ENCODE assay signal across 38 cellular contexts in genomic region chr7:155084021-155084420, GRCh38. TPM values are rescaled to one million over a fixed set of nuclear protein-coding genes. Genes with fewer than 3 reads are reported as not detected.
"Had no signal": no experiment of that assay in that cellular context is flagged by ENCODE, and none has a peak within 500 bp of the region (broad histone marks: within the 10 kb centered on the region; RNA-seq: fewer than 3 reads in every experiment).

No MANE protein-coding gene starts in this region.

- H3K27ac Mint-ChIP-seq: activated CD4-positive, alpha-beta memory T cell treated with anti-CD3 and anti-CD28 coated beads, Interleukin-2, amount 10 ng/mL, durations not matched to agents 7 days and 5 days; activated CD4-positive, alpha-beta T cell treated with anti-CD3 and anti-CD28 coated beads for 36 hours; activated CD4-positive, alpha-beta T cell treated with anti-CD3 and anti-CD28 coated beads, Interleukin-2, amount 10 ng/mL, durations not matched to agents 7 days and 5 days; activated CD8-positive, alpha-beta memory T cell treated with anti-CD3 and anti-CD28 coated beads, Interleukin-2, amount 10 ng/mL, durations not matched to agents 7 days and 5 days; activated CD8-positive, alpha-beta T cell treated with anti-CD3 and anti-CD28 coated beads, Interleukin-2, amount 10 ng/mL, durations not matched to agents 7 days and 5 days; activated naive CD4-positive, alpha-beta T cell treated with anti-CD3 and anti-CD28 coated beads, Interleukin-2, amount 10 ng/mL, durations not matched to agents 7 days and 5 days; activated naive CD4-positive, alpha-beta T cell treated with anti-CD3 and anti-CD28 coated beads, Interleukin-2, amount 50 U/mL, for 24 hours; activated naive CD8-positive, alpha-beta T cell; activated naive CD8-positive, alpha-beta T cell treated with anti-CD3 and anti-CD28 coated beads, Interleukin-2, amount 10 ng/mL, durations not matched to agents 7 days and 5 days; activated naive CD8-positive, alpha-beta T cell treated with anti-CD3 and anti-CD28 coated beads, Interleukin-2, amount 50 U/mL, for 24 hours; activated T-cell treated with anti-CD3 and anti-CD28 coated beads, Interleukin-2, amount 50 U/mL, for 24 hours; activated T-helper 2 cell treated with anti-CD3 and anti-CD28 coated beads, Interferon-gamma antibody, Interleukin-2, Interleukin-4, amounts not matched to agents 10 μg/mL and 5 μg/mL and 100 μg/mL, durations not matched to agents 14 hours and 24 hours and 36 hours; brain; T-helper 1 cell treated with Interleukin-12 subunit alpha and Interleukin-12 subunit beta and Interleukin-4 antibody, amounts not matched to agents 30 μg/mL and 1 μg/mL, for 36 hours; WTC11 had no signal

- H3K27ac ChIP-seq: ascending aorta, cardiac muscle cell, WERI-Rb-1 had no signal

- H3K36me3 ChIP-seq: ascending aorta, cardiac muscle cell, WERI-Rb-1 had no signal

- H3K9me3 Mint-ChIP-seq: activated CD4-positive, alpha-beta memory T cell treated with anti-CD3 and anti-CD28 coated beads, Interleukin-2, amount 10 ng/mL, durations not matched to agents 7 days and 5 days; activated CD4-positive, alpha-beta T cell treated with anti-CD3 and anti-CD28 coated beads, Interleukin-2, amount 10 ng/mL, durations not matched to agents 7 days and 5 days; activated naive CD4-positive, alpha-beta T cell treated with anti-CD3 and anti-CD28 coated beads, Interleukin-2, amount 10 ng/mL, durations not matched to agents 7 days and 5 days; activated naive CD4-positive, alpha-beta T cell treated with anti-CD3 and anti-CD28 coated beads, Interleukin-2, amount 50 U/mL, for 24 hours; activated naive CD8-positive, alpha-beta T cell treated with anti-CD3 and anti-CD28 coated beads, Interleukin-2, amount 10 ng/mL, durations not matched to agents 7 days and 5 days; activated naive CD8-positive, alpha-beta T cell treated with anti-CD3 and anti-CD28 coated beads, Interleukin-2, amount 50 U/mL, for 24 hours; activated T-cell treated with anti-CD3 and anti-CD28 coated beads, Interleukin-2, amount 50 U/mL, for 24 hours; activated T-helper 2 cell treated with anti-CD3 and anti-CD28 coated beads, Interferon-gamma antibody, Interleukin-2, Interleukin-4, amounts not matched to agents 10 μg/mL and 5 μg/mL and 100 μg/mL, durations not matched to agents 14 hours and 24 hours and 36 hours; central memory CD8-positive, alpha-beta T cell had no signal

- H3K4me3 Mint-ChIP-seq: activated CD4-positive, alpha-beta memory T cell treated with anti-CD3 and anti-CD28 coated beads, Interleukin-2, amount 10 ng/mL, durations not matched to agents 7 days and 5 days; activated CD4-positive, alpha-beta T cell treated with anti-CD3 and anti-CD28 coated beads for 36 hours; activated CD4-positive, alpha-beta T cell treated with anti-CD3 and anti-CD28 coated beads, Interleukin-2, amount 10 ng/mL, durations not matched to agents 7 days and 5 days; activated CD8-positive, alpha-beta memory T cell treated with anti-CD3 and anti-CD28 coated beads, Interleukin-2, amount 10 ng/mL, durations not matched to agents 7 days and 5 days; activated CD8-positive, alpha-beta T cell treated with anti-CD3 and anti-CD28 coated beads, Interleukin-2, amount 10 ng/mL, durations not matched to agents 7 days and 5 days; activated naive CD4-positive, alpha-beta T cell treated with anti-CD3 and anti-CD28 coated beads, Interleukin-2, amount 10 ng/mL, durations not matched to agents 7 days and 5 days; activated naive CD4-positive, alpha-beta T cell treated with anti-CD3 and anti-CD28 coated beads, Interleukin-2, amount 50 U/mL, for 24 hours; activated naive CD8-positive, alpha-beta T cell; activated naive CD8-positive, alpha-beta T cell treated with anti-CD3 and anti-CD28 coated beads, Interleukin-2, amount 10 ng/mL, durations not matched to agents 7 days and 5 days; activated naive CD8-positive, alpha-beta T cell treated with anti-CD3 and anti-CD28 coated beads, Interleukin-2, amount 50 U/mL, for 24 hours; activated T-cell treated with anti-CD3 and anti-CD28 coated beads, Interleukin-2, amount 50 U/mL, for 24 hours; brain; central memory CD8-positive, alpha-beta T cell; T-helper 1 cell treated with Interleukin-12 subunit alpha and Interleukin-12 subunit beta and Interleukin-4 antibody, amounts not matched to agents 30 μg/mL and 1 μg/mL, for 36 hours; WTC11 had no signal

- H3K4me1 Mint-ChIP-seq: activated CD4-positive, alpha-beta T cell treated with anti-CD3 and anti-CD28 coated beads for 36 hours; activated naive CD4-positive, alpha-beta T cell treated with anti-CD3 and anti-CD28 coated beads, Interleukin-2, amount 50 U/mL, for 24 hours; activated naive CD8-positive, alpha-beta T cell treated with anti-CD3 and anti-CD28 coated beads, Interleukin-2, amount 50 U/mL, for 24 hours; brain; central memory CD8-positive, alpha-beta T cell had no signal

- DNase-seq: activated CD4-positive, alpha-beta memory T cell treated with anti-CD3 and anti-CD28 coated beads, Interleukin-2, amount 10 ng/mL, durations not matched to agents 7 days and 5 days; activated CD4-positive, alpha-beta T cell treated with anti-CD3 and anti-CD28 coated beads for 1 hour; activated CD4-positive, alpha-beta T cell treated with anti-CD3 and anti-CD28 coated beads for 36 hours; activated CD4-positive, alpha-beta T cell treated with anti-CD3 and anti-CD28 coated beads for 48 hours; activated CD4-positive, alpha-beta T cell treated with anti-CD3 and anti-CD28 coated beads, Interleukin-2, amount 10 ng/mL, durations not matched to agents 7 days and 5 days; activated CD4-positive, alpha-beta T cell treated with anti-CD3 and anti-CD28 coated beads, Interleukin-2, amount 50 U/mL, for 48 hours; activated CD4-positive, CD25-positive, alpha-beta regulatory T cell; activated CD8-positive, alpha-beta memory T cell treated with anti-CD3 and anti-CD28 coated beads for 24 hours; activated CD8-positive, alpha-beta memory T cell treated with anti-CD3 and anti-CD28 coated beads, Interleukin-2, amount 10 ng/mL, durations not matched to agents 7 days and 5 days; activated CD8-positive, alpha-beta memory T cell treated with anti-CD3 and anti-CD28 coated beads, Interleukin-2, amount 50 U/mL, for 48 hours; activated CD8-positive, alpha-beta T cell treated with anti-CD3 and anti-CD28 coated beads, Interleukin-2, amount 10 ng/mL, durations not matched to agents 7 days and 5 days; activated effector memory CD4-positive, alpha-beta T cell treated with Interleukin-2 at 50 U/mL for 16 hours; activated gamma-delta T cell; activated naive CD4-positive, alpha-beta T cell treated with anti-CD3 and anti-CD28 coated beads, Interleukin-2, amount 10 ng/mL, durations not matched to agents 7 days and 5 days; activated naive CD4-positive, alpha-beta T cell treated with Interleukin-2 at 50 U/mL for 16 hours; activated naive CD8-positive, alpha-beta T cell treated with anti-CD3 and anti-CD28 coated beads, Interleukin-2, amount 10 ng/mL, durations not matched to agents 7 days and 5 days; activated naive CD8-positive, alpha-beta T cell treated with anti-CD3 and anti-CD28 coated beads, Interleukin-2, amount 50 U/mL, for 24 hours; activated T-cell treated with anti-CD3 and anti-CD28 coated beads, Interleukin-2, amount 50 U/mL, for 24 hours; activated T-cell treated with anti-CD3 and anti-CD28 coated beads, Interleukin-2, amount 50 U/mL, for 48 hours; amygdala; anterior cingulate cortex; caudate nucleus; cerebellar nuclear complex; T-helper 1 cell; T-helper 2 cell; T-helper 9 cell; WERI-Rb-1 had no signal

- H3K9me3 ChIP-seq: ascending aorta had no signal

- ATAC-seq: activated CD4-positive, alpha-beta T cell treated with anti-CD3 and anti-CD28 coated beads for 36 hours; activated CD4-positive, CD25-positive, alpha-beta regulatory T cell treated with anti-CD3 and anti-CD28 coated beads, Interleukin-2, amount 50 U/mL, for 24 hours; activated CD8-positive, alpha-beta T cell treated with anti-CD3 and anti-CD28 coated beads, Interleukin-2, amount 10 ng/mL, durations not matched to agents 7 days and 5 days; activated naive CD8-positive, alpha-beta T cell treated with anti-CD3 and anti-CD28 coated beads, Interleukin-2, amount 50 U/mL, for 24 hours; WTC11 had no signal

- H3K36me3 Mint-ChIP-seq: activated CD8-positive, alpha-beta memory T cell treated with anti-CD3 and anti-CD28 coated beads, Interleukin-2, amount 10 ng/mL, durations not matched to agents 7 days and 5 days; activated naive CD4-positive, alpha-beta T cell treated with anti-CD3 and anti-CD28 coated beads, Interleukin-2, amount 10 ng/mL, durations not matched to agents 7 days and 5 days; activated naive CD4-positive, alpha-beta T cell treated with anti-CD3 and anti-CD28 coated beads, Interleukin-2, amount 50 U/mL, for 24 hours; activated naive CD8-positive, alpha-beta T cell; activated naive CD8-positive, alpha-beta T cell treated with anti-CD3 and anti-CD28 coated beads, Interleukin-2, amount 10 ng/mL, durations not matched to agents 7 days and 5 days; brain; WTC11 had no signal

RNA-seq across cellular contexts. Expression of gene HTR5A, which starts 13.9 kb away (rescaled TPM):
- total RNA-seq: activated CD4-positive, alpha-beta memory T cell treated with anti-CD3 and anti-CD28 coated beads, Interleukin-2, amount 10 ng/mL, durations not matched to agents 7 days and 5 days; activated CD4-positive, alpha-beta T cell treated with anti-CD3 and anti-CD28 coated beads for 36 hours; activated CD4-positive, alpha-beta T cell treated with anti-CD3 and anti-CD28 coated beads, Interleukin-2, amount 10 ng/mL, durations not matched to agents 7 days and 5 days; activated CD8-positive, alpha-beta memory T cell treated with anti-CD3 and anti-CD28 coated beads, Interleukin-2, amount 10 ng/mL, durations not matched to agents 7 days and 5 days; activated CD8-positive, alpha-beta T cell treated with anti-CD3 and anti-CD28 coated beads, Interleukin-2, amount 10 ng/mL, durations not matched to agents 7 days and 5 days; activated naive CD8-positive, alpha-beta T cell treated with anti-CD3 and anti-CD28 coated beads, Interleukin-2, amount 10 ng/mL, durations not matched to agents 7 days and 5 days; activated T-helper 2 cell treated with anti-CD3 and anti-CD28 coated beads, Interferon-gamma antibody, Interleukin-2, Interleukin-4, amounts not matched to agents 10 μg/mL and 5 μg/mL and 100 μg/mL, durations not matched to agents 14 hours and 24 hours and 36 hours; ascending aorta; bronchial epithelial cell; cardiac muscle cell; WTC11 had no signal
